In genomic region chr2:118088051-118089014, GRCh38 we compare ENCODE assay signal across 8 cellular contexts. TPM values are rescaled to one million over a fixed set of nuclear protein-coding genes. Genes with fewer than 3 reads are reported as not detected.
DNase-seq lines count a peak whose midpoint lies in the region; ATAC-seq lines count a peak whose summit lies in the region.

Gene INSIG2, plus strand, starts transcription at chr2:118088471. Its CDS starts 8,086 bp downstream, at chr2:118096557.

- H2BK5ac ChIP-seq in mesenchymal stem cell (ENCODE audit: low read depth, low read length, poor library complexity, severe bottlenecking), result peak within 1 kb of the TSS; percentile 19

- no peaks in the 10 kb centered on the region for H3K27me3 ChIP-seq in effector memory CD4-positive, alpha-beta T cell (replicated peaks; ENCODE audit: control insufficient read depth, insufficient read depth, low read length, poor library complexity, severe bottlenecking)
- H3K27me3 ChIP-seq in mesenchymal stem cell (ENCODE audit: control insufficient read depth in 1 of 2, insufficient read depth in 1 of 2, low read length in 2 of 2), result peaks cover 0 to 12% of the 10 kb centered on the region in 2 experiments

- WGBS in mesenchymal stem cell, result under 1% methylated on average over 63 of the region's 63 CpGs

- peak within 1 kb of the TSS; percentile 90 for H4K91ac ChIP-seq in mesenchymal stem cell (ENCODE audit: low read length)

- peak within 1 kb of the TSS; percentile 95 for H2AFZ ChIP-seq in mesenchymal stem cell (ENCODE audit: low read depth, low read length)

- peaks cover 9% of the 10 kb centered on the region for H3K79me1 ChIP-seq in mesenchymal stem cell (replicated peaks; ENCODE audit: low read length, poor library complexity, severe bottlenecking)

- H2BK120ac ChIP-seq in mesenchymal stem cell (ENCODE audit: low read depth, low read length), result peak within 1 kb of the TSS; percentile 0

- H3K14ac ChIP-seq in mesenchymal stem cell (ENCODE audit: low read length in 2 of 2), result peak within 1 kb of the TSS in 1 of 2 experiments; percentile 87

- no peak within 1 kb of the TSS for H2AK5ac ChIP-seq in mesenchymal stem cell (ENCODE audit: low read length, severe bottlenecking)

- no peak within 1 kb of the TSS for H3K23ac ChIP-seq in mesenchymal stem cell (ENCODE audit: low read length in 2 of 2)

- peak within 1 kb of the TSS; percentile 91 for H4K8ac ChIP-seq in mesenchymal stem cell (ENCODE audit: low read length)

- H3K9me3 ChIP-seq in effector memory CD4-positive, alpha-beta T cell (ENCODE audit: control insufficient read depth, low read length), result no peaks in the 10 kb centered on the region
- H3K9me3 ChIP-seq in mesenchymal stem cell (ENCODE audit: control insufficient read depth, low read length), result no peaks in the 10 kb centered on the region

- H3K4me2 ChIP-seq in mesenchymal stem cell (ENCODE audit: low read length, poor library complexity, severe bottlenecking), result peak within 1 kb of the TSS; percentile 98

- H3K18ac ChIP-seq in mesenchymal stem cell (ENCODE audit: low read depth in 1 of 2, low read length in 2 of 2), result peak within 1 kb of the TSS; percentile 94 to 96

- no peak within 1 kb of the TSS for H2BK15ac ChIP-seq in mesenchymal stem cell (ENCODE audit: low read depth, poor library complexity, severe bottlenecking)

- DNase-seq in COLO829 (ENCODE audit: low spot score) (peak; percentile 94), HS-5 (ENCODE audit: low read depth) (peak; percentile 96), mesenchymal stem cell (peak; percentile 94)
- peak; percentile 95 for DNase-seq in NK-92 treated with Interleukin-12 subunit alpha and Interleukin-12 subunit beta, amount 100 ng/mL, for 24 hours (lab: John Stamatoyannopoulos, UW)
- peak; percentile 95 for DNase-seq in activated CD8-positive, alpha-beta memory T cell treated with anti-CD3 and anti-CD28 coated beads for 24 hours
- peak; percentile 79 to 84 (median 79) for DNase-seq in effector memory CD4-positive, alpha-beta T cell
- DNase-seq in stimulated activated CD8-positive, alpha-beta memory T cell treated with anti-CD3 and anti-CD28 coated beads, Interleukin-12 subunit alpha, Interleukin-12 subunit beta, amount 100 ng/mL, for 4 hours (ENCODE audit: low read depth), result peak; percentile 84

- peak; percentile 87 for ATAC-seq in GM19468 (IDR thresholded peaks at IDR 0.05; ENCODE audit: extremely low read depth, unreplicated experiment)

- H3K9ac ChIP-seq in mesenchymal stem cell (ENCODE audit: low read length), result peak within 1 kb of the TSS; percentile 93

- peak within 1 kb of the TSS; percentile 90 for H3K4me3 ChIP-seq in effector memory CD4-positive, alpha-beta T cell (ENCODE audit: insufficient read depth, low read depth, low read length, poor library complexity, severe bottlenecking)
- peak within 1 kb of the TSS; percentile 86 to 98 for H3K4me3 ChIP-seq in mesenchymal stem cell (ENCODE audit: insufficient read depth in 1 of 2, low read depth in 1 of 2, low read length in 2 of 2)

- H3K4ac ChIP-seq in mesenchymal stem cell (ENCODE audit: low read depth in 1 of 2, low read length in 2 of 2), result peak within 1 kb of the TSS in 1 of 2 experiments; percentile 95

- peak within 1 kb of the TSS; percentile 73 for H3K27ac ChIP-seq in effector memory CD4-positive, alpha-beta T cell (ENCODE audit: insufficient read depth, low read length, poor library complexity, severe bottlenecking)
- peak within 1 kb of the TSS; percentile 35 for H3K27ac ChIP-seq in mesenchymal stem cell (ENCODE audit: low read length, poor library complexity, severe bottlenecking)

- peaks cover 7% of the 10 kb centered on the region for H3K4me1 ChIP-seq in effector memory CD4-positive, alpha-beta T cell (ENCODE audit: control insufficient read depth, insufficient read depth, low read length, poor library complexity, severe bottlenecking)
- no peaks in the 10 kb centered on the region for H3K4me1 ChIP-seq in mesenchymal stem cell (ENCODE audit: control insufficient read depth, insufficient read depth, low read depth, low read length)

- no peaks in the 10 kb centered on the region for H3K36me3 ChIP-seq in effector memory CD4-positive, alpha-beta T cell (ENCODE audit: control insufficient read depth, insufficient read depth, low read length)
- no peaks in the 10 kb centered on the region for H3K36me3 ChIP-seq in mesenchymal stem cell (ENCODE audit: control insufficient read depth in 1 of 2, insufficient read depth in 2 of 2, low read depth in 1 of 2, low read length in 2 of 2)

- H2BK12ac ChIP-seq in mesenchymal stem cell (ENCODE audit: low read length in 2 of 2), result peak within 1 kb of the TSS; percentile 83 to 84

RNA-seq across cellular contexts. Expression of gene INSIG2, which starts in this region (rescaled TPM):
- polyA plus RNA-seq in mesenchymal stem cell (2013, experiment 1 of 2), result 10.1 TPM
- 10.5 TPM for polyA plus RNA-seq in mesenchymal stem cell (2013, experiment 2 of 2)

Comparison
In these comparisons a context has a peak if more than half of its experiments do, and no peak if none do; other contexts are left out.
1. Peak in every context shown above with its lines: DNase-seq, ATAC-seq, H3K4me3 ChIP-seq and H3K27ac ChIP-seq.